In genomic region chr5:73126381-73126780, GRCh38 we compare ENCODE assay signal across 24 cellular contexts. TPM values are rescaled to one million over a fixed set of nuclear protein-coding genes. Genes with fewer than 3 reads are reported as not detected.
DNase-seq lines count a peak whose midpoint lies in the region; ATAC-seq and TF ChIP-seq lines count a peak whose summit lies in the region.
"Had no signal": no experiment of that assay in that cellular context is flagged by ENCODE, and none has a peak within 500 bp of the region (broad histone marks: within the 10 kb centered on the region; RNA-seq: fewer than 3 reads in every experiment).

No MANE protein-coding gene starts in this region.

- TF ChIP-seq EP300 in SK-N-SH (IDR thresholded peaks at IDR 0.05; ENCODE audit: borderline replicate concordance in 1 of 2, low read depth in 1 of 2, low read length in 1 of 2), result no peak

- POLR2A ChIA-PET in SK-N-SH (lab: Yijun Ruan, JAX), result no interaction called here

- peaks cover 31% of the 10 kb centered on the region for H3K4me1 ChIP-seq in DOHH2 (ENCODE audit: control insufficient read depth, low read length)
- peaks cover 0 to 5% of the 10 kb centered on the region in 2 experiments; a peak in 1 of 4 replicates for H3K4me1 ChIP-seq in SK-N-SH (ENCODE audit: control insufficient read depth in 1 of 2, insufficient read depth in 2 of 2, low read depth in 1 of 2, low read length in 1 of 2)
- H3K4me1 ChIP-seq: ascending aorta, right atrium auricular region had no signal

- no peak for TF ChIP-seq RAD21 in SK-N-SH (IDR thresholded peaks at IDR 0.05; ENCODE audit: low read length)

- H3K9me3 ChIP-seq in DOHH2 (ENCODE audit: control insufficient read depth, insufficient read depth, low read length), result no peaks in the 10 kb centered on the region
- H3K9me3 ChIP-seq in SK-N-SH, result no peaks in the 10 kb centered on the region
- H3K9me3 ChIP-seq: A549, ascending aorta, right atrium auricular region had no signal

- H2AFZ ChIP-seq in SK-N-SH (ENCODE audit: low read depth), result no peak overlapping the region

- H3K79me2 ChIP-seq in DOHH2 (ENCODE audit: control insufficient read depth, low read length), result no peaks in the 10 kb centered on the region
- H3K79me2 ChIP-seq in SK-N-SH (ENCODE audit: insufficient read depth), result no peaks in the 10 kb centered on the region

- peak overlapping the region; percentile 49 for H3K27ac ChIP-seq in DOHH2 (ENCODE audit: low read depth, low read length)
- no peak overlapping the region for H3K27ac ChIP-seq in SK-N-SH (ENCODE audit: low read depth in 2 of 2, low read length in 1 of 2)
- H3K27ac ChIP-seq: A549, ascending aorta, right atrium auricular region had no signal

- TF ChIP-seq CTCF in DOHH2 (IDR thresholded peaks at IDR 0.05; ENCODE audit: low read depth, low read length, poor library complexity, severe bottlenecking), result no peak
- no peak for TF ChIP-seq CTCF in fibroblast of villous mesenchyme (IDR thresholded peaks at IDR 0.05; ENCODE audit: insufficient read depth, low read depth, low read length)
- no peak for TF ChIP-seq CTCF in SK-N-SH (IDR thresholded peaks at IDR 0.05)

- H3K4me3 ChIP-seq in DOHH2 (ENCODE audit: low read length), result peak overlapping the region; percentile 43
- H3K4me3 ChIP-seq in fibroblast of villous mesenchyme (ENCODE audit: low read depth, low read length), result no peak overlapping the region
- no peak overlapping the region for H3K4me3 ChIP-seq in SK-N-SH (ENCODE audit: low read depth in 2 of 2, low read length in 1 of 2)
- H3K4me3 ChIP-seq: A549, ascending aorta, right atrium auricular region had no signal

- no peak overlapping the region for H3K9ac ChIP-seq in SK-N-SH

- no peaks in the 10 kb centered on the region for H3K36me3 ChIP-seq in DOHH2 (ENCODE audit: control insufficient read depth, low read length)
- peaks cover 0 to 4% of the 10 kb centered on the region in 2 experiments for H3K36me3 ChIP-seq in SK-N-SH (replicated peaks in 1 of 2; ENCODE audit: control insufficient read depth in 1 of 2, insufficient read depth in 2 of 2, low read length in 1 of 2)
- H3K36me3 ChIP-seq: ascending aorta, right atrium auricular region had no signal

- H3K9me2 ChIP-seq in DOHH2 (replicated peaks; ENCODE audit: control insufficient read depth, low read length), result no peaks in the 10 kb centered on the region
- no peaks in the 10 kb centered on the region for H3K9me2 ChIP-seq in SK-N-SH

- no peaks in the 10 kb centered on the region for H4K20me1 ChIP-seq in DOHH2 (ENCODE audit: control insufficient read depth, insufficient read depth, low read depth, low read length)
- no peaks in the 10 kb centered on the region for H4K20me1 ChIP-seq in SK-N-SH (ENCODE audit: insufficient read depth)

- H3K4me2 ChIP-seq in DOHH2 (ENCODE audit: low read length) (peak overlapping the region; percentile 48), SK-N-SH (no peak overlapping the region)
- H3K4me2 ChIP-seq: A549 had no signal

- ATAC-seq in GM21528 (IDR thresholded peaks at IDR 0.05; ENCODE audit: low FRiP score, unreplicated experiment) (no peak), GM19023 (IDR thresholded peaks at IDR 0.05; ENCODE audit: unreplicated experiment) (no peak)
- ATAC-seq: A549 had no signal

- no peaks in the 10 kb centered on the region for H3F3A ChIP-seq in DOHH2 (ENCODE audit: control insufficient read depth, insufficient read depth)
- no peaks in the 10 kb centered on the region for H3F3A ChIP-seq in SK-N-SH (replicated peaks; ENCODE audit: insufficient read depth)

- CTCF ChIA-PET in SK-N-SH (lab: Yijun Ruan, JAX), result no interaction called here

- 78% methylated on average over 4 of the region's 4 CpGs for WGBS in SK-N-SH (ENCODE audit: low lambda C conversion rate)

- H3K27me3 ChIP-seq in DOHH2 (ENCODE audit: control insufficient read depth, low read length) (no peaks in the 10 kb centered on the region), SK-N-SH (ENCODE audit: insufficient read depth) (no peaks in the 10 kb centered on the region)
- H3K27me3 ChIP-seq: ascending aorta, right atrium auricular region had no signal

- DNase-seq in RPMI8226, result peak; percentile 39
- DNase-seq in fibroblast of villous mesenchyme (ENCODE audit: low read depth), result peak; percentile 57
- peak; percentile 47 for DNase-seq in occipital lobe (lab: John Stamatoyannopoulos, UW)
- DNase-seq in SK-N-SH, result no peak
- DNase-seq in mucosa of gallbladder (ENCODE audit: low spot score), result no peak
- DNase-seq: activated CD4-positive, alpha-beta T cell treated with anti-CD3 and anti-CD28 coated beads for 4 hours; activated naive CD4-positive, alpha-beta T cell treated with anti-CD3 and anti-CD28 coated beads, Interleukin-2, amount 50 U/mL, for 16 hours; central memory CD4-positive, alpha-beta T cell; COR-L47; foreskin melanocyte; GOT3; kidney; NCI-H748 treated with DMSO at 0.1 percent for 48 hours; T-helper 1 cell had no signal

TF ChIP-seq in SK-N-SH, 30 proteins besides CTCF, POLR2A, EP300 and RAD21:
- TF ChIP-seq, protein P1, sequence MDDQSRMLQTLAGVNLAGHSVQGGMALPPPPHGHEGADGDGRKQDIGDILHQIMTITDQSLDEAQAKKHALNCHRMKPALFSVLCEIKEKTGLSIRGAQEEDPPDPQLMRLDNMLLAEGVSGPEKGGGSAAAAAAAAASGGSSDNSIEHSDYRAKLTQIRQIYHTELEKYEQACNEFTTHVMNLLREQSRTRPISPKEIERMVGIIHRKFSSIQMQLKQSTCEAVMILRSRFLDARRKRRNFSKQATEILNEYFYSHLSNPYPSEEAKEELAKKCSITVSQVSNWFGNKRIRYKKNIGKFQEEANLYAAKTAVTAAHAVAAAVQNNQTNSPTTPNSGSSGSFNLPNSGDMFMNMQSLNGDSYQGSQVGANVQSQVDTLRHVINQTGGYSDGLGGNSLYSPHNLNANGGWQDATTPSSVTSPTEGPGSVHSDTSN (IDR thresholded peaks at IDR 0.05), result no peak
- TF ChIP-seq GATA2 (CRISPR knock-in tag; IDR thresholded peaks at IDR 0.05) (no peak), TEAD4 (IDR thresholded peaks at IDR 0.05; ENCODE audit: borderline replicate concordance, insufficient read depth) (no peak), MEF2A (IDR thresholded peaks at IDR 0.05; ENCODE audit: borderline replicate concordance, low read depth) (no peak), ELF1 (IDR thresholded peaks at IDR 0.05) (no peak), SIN3A (IDR thresholded peaks at IDR 0.05; ENCODE audit: borderline replicate concordance, low read depth, low read length) (no peak), JUND (IDR thresholded peaks at IDR 0.05) (no peak), FOXM1 (IDR thresholded peaks at IDR 0.05; ENCODE audit: low read depth) (no peak), FOXJ3 (CRISPR knock-in tag; IDR thresholded peaks at IDR 0.05) (no peak), SMC3 (IDR thresholded peaks at IDR 0.05; ENCODE audit: low read depth, low read length) (no peak), USF2 (IDR thresholded peaks at IDR 0.05; ENCODE audit: borderline replicate concordance, low read depth, low read length) (no peak)
- TF ChIP-seq, protein P2, sequence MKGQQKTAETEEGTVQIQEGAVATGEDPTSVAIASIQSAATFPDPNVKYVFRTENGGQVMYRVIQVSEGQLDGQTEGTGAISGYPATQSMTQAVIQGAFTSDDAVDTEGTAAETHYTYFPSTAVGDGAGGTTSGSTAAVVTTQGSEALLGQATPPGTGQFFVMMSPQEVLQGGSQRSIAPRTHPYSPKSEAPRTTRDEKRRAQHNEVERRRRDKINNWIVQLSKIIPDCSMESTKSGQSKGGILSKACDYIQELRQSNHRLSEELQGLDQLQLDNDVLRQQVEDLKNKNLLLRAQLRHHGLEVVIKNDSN (IDR thresholded peaks at IDR 0.05; ENCODE audit: borderline replicate concordance, low read depth), result no peak
- TF ChIP-seq, protein P3, sequence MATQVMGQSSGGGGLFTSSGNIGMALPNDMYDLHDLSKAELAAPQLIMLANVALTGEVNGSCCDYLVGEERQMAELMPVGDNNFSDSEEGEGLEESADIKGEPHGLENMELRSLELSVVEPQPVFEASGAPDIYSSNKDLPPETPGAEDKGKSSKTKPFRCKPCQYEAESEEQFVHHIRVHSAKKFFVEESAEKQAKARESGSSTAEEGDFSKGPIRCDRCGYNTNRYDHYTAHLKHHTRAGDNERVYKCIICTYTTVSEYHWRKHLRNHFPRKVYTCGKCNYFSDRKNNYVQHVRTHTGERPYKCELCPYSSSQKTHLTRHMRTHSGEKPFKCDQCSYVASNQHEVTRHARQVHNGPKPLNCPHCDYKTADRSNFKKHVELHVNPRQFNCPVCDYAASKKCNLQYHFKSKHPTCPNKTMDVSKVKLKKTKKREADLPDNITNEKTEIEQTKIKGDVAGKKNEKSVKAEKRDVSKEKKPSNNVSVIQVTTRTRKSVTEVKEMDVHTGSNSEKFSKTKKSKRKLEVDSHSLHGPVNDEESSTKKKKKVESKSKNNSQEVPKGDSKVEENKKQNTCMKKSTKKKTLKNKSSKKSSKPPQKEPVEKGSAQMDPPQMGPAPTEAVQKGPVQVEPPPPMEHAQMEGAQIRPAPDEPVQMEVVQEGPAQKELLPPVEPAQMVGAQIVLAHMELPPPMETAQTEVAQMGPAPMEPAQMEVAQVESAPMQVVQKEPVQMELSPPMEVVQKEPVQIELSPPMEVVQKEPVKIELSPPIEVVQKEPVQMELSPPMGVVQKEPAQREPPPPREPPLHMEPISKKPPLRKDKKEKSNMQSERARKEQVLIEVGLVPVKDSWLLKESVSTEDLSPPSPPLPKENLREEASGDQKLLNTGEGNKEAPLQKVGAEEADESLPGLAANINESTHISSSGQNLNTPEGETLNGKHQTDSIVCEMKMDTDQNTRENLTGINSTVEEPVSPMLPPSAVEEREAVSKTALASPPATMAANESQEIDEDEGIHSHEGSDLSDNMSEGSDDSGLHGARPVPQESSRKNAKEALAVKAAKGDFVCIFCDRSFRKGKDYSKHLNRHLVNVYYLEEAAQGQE (IDR thresholded peaks at IDR 0.05; ENCODE audit: low read depth, low read length), result no peak

RNA-seq across cellular contexts. Expression of gene TMEM171, which starts 6.0 kb away (rescaled TPM):
- total RNA-seq in fibroblast of villous mesenchyme (4.5 and 13.4 TPM in 2 replicates), occipital lobe (0.78 TPM), mucosa of gallbladder (1.6 TPM)
- polyA plus RNA-seq in SK-N-SH (2012; rRNA removed), result 7.6 and 8.9 TPM in 2 replicates
- polyA plus RNA-seq in SK-N-SH (2012; cell fraction: cytosol; rRNA removed), result 5.8 and 6.6 TPM in 2 replicates
- 4.3 and 4.4 TPM in 2 replicates for polyA plus RNA-seq in SK-N-SH (2012; cell fraction: nucleus; rRNA removed)
- total RNA-seq: ascending aorta had no signal

RNA-seq across cellular contexts. Expression of gene TMEM174, which starts 46.6 kb away (rescaled TPM):
- total RNA-seq in fibroblast of villous mesenchyme (not detected in 2 replicates), occipital lobe (not detected), mucosa of gallbladder (not detected)
- polyA plus RNA-seq in SK-N-SH (2012; rRNA removed), result not detected in 2 replicates
- polyA plus RNA-seq in SK-N-SH (2012; cell fraction: cytosol; rRNA removed), result not detected in 2 replicates
- polyA plus RNA-seq in SK-N-SH (2012; cell fraction: nucleus; rRNA removed), result not detected in 2 replicates
- total RNA-seq: ascending aorta, Daoy, lung microvascular endothelial cell, right atrium auricular region, ureter had no signal
- polyA plus RNA-seq: A549, BJ had no signal

Comparison
In these comparisons a context has a peak if more than half of its experiments do, and no peak if none do; other contexts are left out.
1. DNase-seq: peak in RPMI8226 (single experiment), fibroblast of villous mesenchyme (single experiment) and occipital lobe (single experiment); none in SK-N-SH (single experiment) and mucosa of gallbladder (single experiment).